Comparison of ENCODE assay signal across 26 cellular contexts in the genomic region with DNA sequence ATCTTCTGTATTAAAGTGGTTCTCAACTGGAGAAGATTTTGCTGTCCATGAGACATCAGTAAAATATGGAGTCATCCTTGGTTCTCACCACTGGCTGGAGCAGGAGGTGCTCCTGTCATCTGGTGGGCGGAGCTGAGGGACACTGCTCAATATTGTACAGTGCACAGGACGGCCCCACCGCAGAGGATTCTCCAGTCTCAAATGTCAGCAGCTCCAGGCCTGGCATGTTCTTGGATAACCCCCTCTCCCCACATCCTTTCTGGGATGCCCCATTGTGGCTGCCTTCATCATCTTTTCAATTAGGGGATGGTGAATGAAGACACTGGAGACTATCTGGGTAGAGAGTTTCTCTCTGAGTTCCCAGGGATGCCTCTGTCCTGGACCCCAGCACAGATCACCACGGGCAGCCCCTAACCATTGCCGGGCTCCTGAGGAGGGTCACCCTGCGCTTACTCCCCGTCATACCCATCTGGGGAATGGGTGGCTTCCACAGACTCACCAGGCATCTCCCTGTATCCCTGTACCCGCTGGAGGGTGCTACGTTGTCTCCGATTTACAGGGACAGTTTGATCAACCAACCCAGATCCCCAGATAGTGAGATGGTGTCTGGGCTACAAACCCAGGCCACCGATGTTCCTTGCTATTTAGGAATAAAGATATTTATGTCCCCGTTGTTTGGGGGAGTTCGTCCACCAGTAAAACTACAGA. TPM values are rescaled to one million over a fixed set of nuclear protein-coding genes. Genes with fewer than 3 reads are reported as not detected.
A peak's percentile ranks its signal among the peaks of the same experiment; 100 is the strongest.
DNase-seq lines count a peak whose midpoint lies in the region; ATAC-seq and TF ChIP-seq lines count a peak whose summit lies in the region.
"Had no signal": no experiment of that assay in that cellular context is flagged by ENCODE, and none has a peak within 500 bp of the region (broad histone marks: within the 10 kb centered on the region; RNA-seq: fewer than 3 reads in every experiment).

No MANE protein-coding gene starts in this region.

- peaks cover 11% of the 10 kb centered on the region for H3K36me3 Mint-ChIP-seq in CD4-positive, CD25-positive, alpha-beta regulatory T cell
- H3K36me3 Mint-ChIP-seq in activated T-helper 2 cell treated with anti-CD3 and anti-CD28 coated beads, Interferon-gamma antibody, Interleukin-2, Interleukin-4, amounts not matched to agents 10 μg/mL and 5 μg/mL and 100 μg/mL, durations not matched to agents 14 hours and 24 hours and 36 hours (ENCODE audit: low read depth): peaks cover 10% of the 10 kb centered on the region
- 0 out of 2 replicates have a peak, but pooled peaks cover 2% of the 10 kb centered on the region for H3K36me3 Mint-ChIP-seq in WTC11
- H3K36me3 Mint-ChIP-seq: stimulated activated effector memory CD8-positive, alpha-beta T cell treated with anti-CD3 and anti-CD28 coated beads, Interleukin-12 subunit alpha, Interleukin-12 subunit beta, amount 100 ng/mL, for 72 hours had no signal

- peaks cover 27 to 83% (median 52%) of the 10 kb centered on the region in 4 donors for H3K4me1 Mint-ChIP-seq in CD4-positive, CD25-positive, alpha-beta regulatory T cell
- H3K4me1 Mint-ChIP-seq in activated T-helper 2 cell treated with anti-CD3 and anti-CD28 coated beads, Interferon-gamma antibody, Interleukin-2, Interleukin-4, amounts not matched to agents 10 μg/mL and 5 μg/mL and 100 μg/mL, durations not matched to agents 14 hours and 24 hours and 36 hours (ENCODE audit: low read depth): peaks cover 37% of the 10 kb centered on the region
- H3K4me1 Mint-ChIP-seq in WTC11: no peaks in the 10 kb centered on the region
- H3K4me1 Mint-ChIP-seq: GM23338 had no signal

- H3K9me3 Mint-ChIP-seq in CD4-positive, CD25-positive, alpha-beta regulatory T cell: peaks cover 0 to 12% (median 6%) of the 10 kb centered on the region in 7 donors
- H3K9me3 Mint-ChIP-seq in activated T-helper 2 cell treated with anti-CD3 and anti-CD28 coated beads, Interferon-gamma antibody, Interleukin-2, Interleukin-4, amounts not matched to agents 10 μg/mL and 5 μg/mL and 100 μg/mL, durations not matched to agents 14 hours and 24 hours and 36 hours: peaks cover 10% of the 10 kb centered on the region
- peaks cover 12% of the 10 kb centered on the region for H3K9me3 Mint-ChIP-seq in WTC11

- TF ChIP-seq EP300 in sigmoid colon (IDR thresholded peaks at IDR 0.05) (no peak), ovary (IDR thresholded peaks at IDR 0.05) (no peak)

- POLR2A ChIA-PET in WTC11 (lab: Charles Lee): no interaction called here

- H3K4me1 ChIP-seq in CD4-positive, CD25-positive, alpha-beta regulatory T cell (ENCODE audit: control insufficient read depth, insufficient read depth, low read length, poor library complexity, severe bottlenecking): peaks cover 40% of the 10 kb centered on the region
- no peaks in the 10 kb centered on the region for H3K4me1 ChIP-seq in sigmoid colon
- H3K4me1 ChIP-seq in ovary (ENCODE audit: insufficient read depth): no peaks in the 10 kb centered on the region
- H3K4me1 ChIP-seq: thyroid gland had no signal

- ATAC-seq in CD4-positive, CD25-positive, alpha-beta regulatory T cell (ENCODE audit: low read depth in 2 of 2): no peak
- no peak for ATAC-seq in GM18861 (IDR thresholded peaks at IDR 0.05; ENCODE audit: unreplicated experiment)
- ATAC-seq in WTC11: no peak
- ATAC-seq: activated naive CD8-positive, alpha-beta T cell treated with anti-CD3 and anti-CD28 coated beads, Interleukin-2, amount 50 U/mL, for 24 hours; stimulated activated effector memory CD8-positive, alpha-beta T cell treated with anti-CD3 and anti-CD28 coated beads, Interleukin-12 subunit alpha, Interleukin-12 subunit beta, amount 100 ng/mL, for 72 hours had no signal

- no peak for TF ChIP-seq POLR2A in sigmoid colon (IDR thresholded peaks at IDR 0.05)
- TF ChIP-seq POLR2A in ovary (IDR thresholded peaks at IDR 0.05): no peak

- no peaks in the 10 kb centered on the region for H3K36me3 ChIP-seq in CD4-positive, CD25-positive, alpha-beta regulatory T cell (ENCODE audit: control insufficient read depth, insufficient read depth, low read length)
- H3K36me3 ChIP-seq in sigmoid colon (no peaks in the 10 kb centered on the region), ovary (no peaks in the 10 kb centered on the region)
- H3K36me3 ChIP-seq: thyroid gland had no signal

- 82 to 88% methylated on average over 13 of the region's 13 CpGs for WGBS in sigmoid colon, 2 donors
- 84 to 90% (median 87%) methylated on average over 13 of the region's 13 CpGs for WGBS in ovary, 3 donors

- H3K4me3 Mint-ChIP-seq in CD4-positive, CD25-positive, alpha-beta regulatory T cell: peak overlapping the region in 1 of 4 donors; percentile 35
- no peak overlapping the region for H3K4me3 Mint-ChIP-seq in activated T-helper 2 cell treated with anti-CD3 and anti-CD28 coated beads, Interferon-gamma antibody, Interleukin-2, Interleukin-4, amounts not matched to agents 10 μg/mL and 5 μg/mL and 100 μg/mL, durations not matched to agents 14 hours and 24 hours and 36 hours (ENCODE audit: low read depth)
- H3K4me3 Mint-ChIP-seq in WTC11: no peak overlapping the region
- H3K4me3 Mint-ChIP-seq: activated naive CD8-positive, alpha-beta T cell treated with anti-CD3 and anti-CD28 coated beads, Interleukin-2, amount 50 U/mL, for 24 hours; GM23338; stimulated activated effector memory CD8-positive, alpha-beta T cell treated with anti-CD3 and anti-CD28 coated beads, Interleukin-12 subunit alpha, Interleukin-12 subunit beta, amount 100 ng/mL, for 72 hours had no signal

- peak; percentile 14 for DNase-seq in activated CD4-positive, CD25-positive, alpha-beta regulatory T cell treated with anti-CD3 and anti-CD28 coated beads, Interleukin-2, amount 50 U/mL, for 72 hours
- DNase-seq in activated CD4-positive, CD25-positive, alpha-beta regulatory T cell (lab: John Stamatoyannopoulos, UW): no peak
- DNase-seq in CD4-positive, CD25-positive, alpha-beta regulatory T cell: no peak
- peak; percentile 7 for DNase-seq in activated T-helper 2 cell treated with anti-CD3 and anti-CD28 coated beads, Interferon-gamma antibody, Interleukin-2, Interleukin-4, amounts not matched to agents 10 μg/mL and 5 μg/mL and 100 μg/mL, durations not matched to agents 14 hours and 24 hours and 36 hours (ENCODE audit: low spot score)
- peak; percentile 14 for DNase-seq in sigmoid colon
- DNase-seq in WTC11 (ENCODE audit: low spot score): no peak
- DNase-seq in ovary: no peak
- DNase-seq: activated CD4-positive, alpha-beta T cell treated with anti-CD3 and anti-CD28 coated beads, Interleukin-2, amount 50 U/mL, for 4 hours; activated naive CD8-positive, alpha-beta T cell treated with anti-CD3 and anti-CD28 coated beads, Interleukin-2, amount 50 U/mL, for 24 hours; cerebellar nuclear complex; DMS153; glutamatergic neuron; IMR-90; kidney glomerular epithelial cell; NCI-H1048; NCI-H187 treated with DMSO at 0.1 percent for 48 hours; NCI-H748 treated with DMSO at 0.1 percent for 48 hours; thyroid gland had no signal

- TF ChIP-seq CTCF in sigmoid colon (IDR thresholded peaks at IDR 0.05) (no peak), WTC11 (IDR thresholded peaks at IDR 0.05) (no peak), ovary (IDR thresholded peaks at IDR 0.05) (no peak)

- intact Hi-C loops in activated T-helper 2 cell treated with anti-CD3 and anti-CD28 coated beads, Interferon-gamma antibody, Interleukin-2, Interleukin-4, amounts not matched to agents 10 μg/mL and 5 μg/mL and 100 μg/mL, durations not matched to agents 14 hours and 24 hours and 36 hours (cut with micrococcal nuclease): no loop called here
- intact Hi-C loops in sigmoid colon (cut with DNase I) (no loop called here), ovary (cut with DNase I) (no loop called here)

- H3K4me3 ChIP-seq in CD4-positive, CD25-positive, alpha-beta regulatory T cell (ENCODE audit: low read depth, low read length): no peak overlapping the region
- no peak overlapping the region for H3K4me3 ChIP-seq in sigmoid colon
- H3K4me3 ChIP-seq in ovary: no peak overlapping the region
- H3K4me3 ChIP-seq: GM23338, smooth muscle cell, thyroid gland had no signal

- CTCF ChIA-PET in WTC11 (lab: Charles Lee): no interaction called here

- H3K27ac ChIP-seq in CD4-positive, CD25-positive, alpha-beta regulatory T cell (ENCODE audit: insufficient read depth, low read length, poor library complexity, severe bottlenecking): no peak overlapping the region
- H3K27ac ChIP-seq in sigmoid colon (no peak overlapping the region), ovary (no peak overlapping the region)
- H3K27ac ChIP-seq: thyroid gland had no signal

- peaks cover 2 to 5% of the 10 kb centered on the region in 2 experiments for H3K9me3 ChIP-seq in CD4-positive, CD25-positive, alpha-beta regulatory T cell (ENCODE audit: control insufficient read depth in 2 of 2, low read length in 2 of 2)
- no peaks in the 10 kb centered on the region for H3K9me3 ChIP-seq in sigmoid colon
- no peaks in the 10 kb centered on the region for H3K9me3 ChIP-seq in ovary
- H3K9me3 ChIP-seq: thyroid gland had no signal

- H3K27ac Mint-ChIP-seq in CD4-positive, CD25-positive, alpha-beta regulatory T cell: peak overlapping the region in 2 of 3 donors; percentile 25 to 36
- H3K27ac Mint-ChIP-seq in activated T-helper 2 cell treated with anti-CD3 and anti-CD28 coated beads, Interferon-gamma antibody, Interleukin-2, Interleukin-4, amounts not matched to agents 10 μg/mL and 5 μg/mL and 100 μg/mL, durations not matched to agents 14 hours and 24 hours and 36 hours: no peak overlapping the region
- H3K27ac Mint-ChIP-seq in WTC11: no peak overlapping the region
- H3K27ac Mint-ChIP-seq: activated naive CD8-positive, alpha-beta T cell treated with anti-CD3 and anti-CD28 coated beads, Interleukin-2, amount 50 U/mL, for 24 hours; GM23338; stimulated activated effector memory CD8-positive, alpha-beta T cell treated with anti-CD3 and anti-CD28 coated beads, Interleukin-12 subunit alpha, Interleukin-12 subunit beta, amount 100 ng/mL, for 72 hours had no signal

- H3K27me3 ChIP-seq in CD4-positive, CD25-positive, alpha-beta regulatory T cell (ENCODE audit: control insufficient read depth, insufficient read depth, low read length): no peaks in the 10 kb centered on the region
- H3K27me3 ChIP-seq in sigmoid colon (no peaks in the 10 kb centered on the region), ovary (no peaks in the 10 kb centered on the region)
- H3K27me3 ChIP-seq: thyroid gland had no signal

- H3K27me3 Mint-ChIP-seq in CD4-positive, CD25-positive, alpha-beta regulatory T cell: peaks cover 5% of the 10 kb centered on the region
- peaks cover 6% of the 10 kb centered on the region for H3K27me3 Mint-ChIP-seq in activated T-helper 2 cell treated with anti-CD3 and anti-CD28 coated beads, Interferon-gamma antibody, Interleukin-2, Interleukin-4, amounts not matched to agents 10 μg/mL and 5 μg/mL and 100 μg/mL, durations not matched to agents 14 hours and 24 hours and 36 hours (ENCODE audit: low read depth)
- H3K27me3 Mint-ChIP-seq in WTC11 (ENCODE audit: low read depth): peaks cover 4% of the 10 kb centered on the region; the same call in 1 of the 2 replicates
- H3K27me3 Mint-ChIP-seq: activated naive CD8-positive, alpha-beta T cell treated with anti-CD3 and anti-CD28 coated beads, Interleukin-2, amount 50 U/mL, for 24 hours had no signal

RNA-seq across cellular contexts. Expression of gene P2RY8, which starts 21.9 kb away (rescaled TPM):
- total RNA-seq in CD4-positive, CD25-positive, alpha-beta regulatory T cell: 158 TPM
- 100 to 1,000 TPM; 189 to 222 (median 207) TPM for polyA plus RNA-seq in CD4-positive, CD25-positive, alpha-beta regulatory T cell
- total RNA-seq in activated T-helper 2 cell treated with anti-CD3 and anti-CD28 coated beads, Interferon-gamma antibody, Interleukin-2, Interleukin-4, amounts not matched to agents 10 μg/mL and 5 μg/mL and 100 μg/mL, durations not matched to agents 14 hours and 24 hours and 36 hours: 33.1 and 34.5 TPM in 2 replicates
- total RNA-seq in sigmoid colon: 1 to 10 TPM in 1 of 4 donors, under 1 TPM in 3; 0.28 to 1.8 (median 0.75) TPM
- 10 to 100 TPM in 1 of 3 donors, under 1 TPM in 1, not detected in 1; 0.92 to 15.0 TPM for polyA plus RNA-seq in sigmoid colon
- total RNA-seq in WTC11 (2021): 0.32 to 0.37 TPM (median 0.32 TPM) in 3 replicates
- 1 to 10 TPM in 3 of 7 donors, under 1 TPM in 4; 0.48 to 1.3 (median 0.99) TPM for total RNA-seq in ovary
- 1 to 10 TPM in 1 of 2 donors, under 1 TPM in 1; 0.54 to 1.4 TPM for polyA plus RNA-seq in ovary
- total RNA-seq: endothelial cell of umbilical vein, GM23338, IMR-90, RPMI7951, SK-MEL-5, smooth muscle cell had no signal
- polyA plus RNA-seq: endothelial cell of umbilical vein, IMR-90, smooth muscle cell had no signal

RNA-seq across cellular contexts. Expression of gene AKAP17A, which starts 32.5 kb away (rescaled TPM):
- 108 TPM for total RNA-seq in CD4-positive, CD25-positive, alpha-beta regulatory T cell
- polyA plus RNA-seq in CD4-positive, CD25-positive, alpha-beta regulatory T cell: 10 to 100 TPM; 11.0 to 14.8 (median 13.7) TPM
- total RNA-seq in activated T-helper 2 cell treated with anti-CD3 and anti-CD28 coated beads, Interferon-gamma antibody, Interleukin-2, Interleukin-4, amounts not matched to agents 10 μg/mL and 5 μg/mL and 100 μg/mL, durations not matched to agents 14 hours and 24 hours and 36 hours: 67.4 and 67.6 TPM in 2 replicates
- total RNA-seq in sigmoid colon (10 to 100 TPM; 22.1 to 45.1 (median 26.4) TPM), WTC11 (2021) (44.5 to 68.1 TPM (median 45.5 TPM) in 3 replicates), ovary (10 to 100 TPM; 51.7 to 76.7 (median 63.3) TPM)
- polyA plus RNA-seq in sigmoid colon (10 to 100 TPM in 2 of 3 donors, 1 to 10 TPM in 1; 8.4 to 42.4 (median 15.3) TPM), ovary (10 to 100 TPM; 15.4 to 78.1 TPM)

RNA-seq across cellular contexts. Expression of gene ASMT, which starts 55.9 kb away (rescaled TPM):
- not detected for total RNA-seq in CD4-positive, CD25-positive, alpha-beta regulatory T cell
- under 1 TPM in 3 of 4 donors, not detected in 1; 0.19 to 1.00 (median 0.91) TPM for polyA plus RNA-seq in CD4-positive, CD25-positive, alpha-beta regulatory T cell
- total RNA-seq in activated T-helper 2 cell treated with anti-CD3 and anti-CD28 coated beads, Interferon-gamma antibody, Interleukin-2, Interleukin-4, amounts not matched to agents 10 μg/mL and 5 μg/mL and 100 μg/mL, durations not matched to agents 14 hours and 24 hours and 36 hours: not detected in 2 replicates
- total RNA-seq in sigmoid colon (not detected), WTC11 (2021) (0.32 to 0.87 TPM (median 0.33 TPM) in 3 replicates), ovary (under 1 TPM in 4 of 7 donors, not detected in 3; 0.35 to 0.50 (median 0.39) TPM)
- polyA plus RNA-seq in sigmoid colon (under 1 TPM in 1 of 3 donors, not detected in 2; 0.22 TPM), ovary (under 1 TPM in 1 of 2 donors, not detected in 1; 0.23 TPM)
- total RNA-seq: endothelial cell of umbilical vein, IMR-90, lung microvascular endothelial cell, RPMI7951, smooth muscle cell, thyroid gland had no signal
- polyA plus RNA-seq: endothelial cell of umbilical vein, IMR-90 had no signal

Comparison
In these comparisons a context has a peak if more than half of its experiments do, and no peak if none do; other contexts are left out.
1. DNase-seq: peak in activated CD4-positive, CD25-positive, alpha-beta regulatory T cell treated with anti-CD3 and anti-CD28 coated beads, Interleukin-2, amount 50 U/mL, for 72 hours (single experiment), activated T-helper 2 cell treated with anti-CD3 and anti-CD28 coated beads, Interferon-gamma antibody, Interleukin-2, Interleukin-4, amounts not matched to agents 10 μg/mL and 5 μg/mL and 100 μg/mL, durations not matched to agents 14 hours and 24 hours and 36 hours (single experiment) and sigmoid colon (single experiment); none in activated CD4-positive, CD25-positive, alpha-beta regulatory T cell (0 of 4), CD4-positive, CD25-positive, alpha-beta regulatory T cell (0 of 3), WTC11 (single experiment) and ovary (0 of 5).
2. H3K27ac Mint-ChIP-seq: peak in CD4-positive, CD25-positive, alpha-beta regulatory T cell (2 of 3); none in activated T-helper 2 cell treated with anti-CD3 and anti-CD28 coated beads, Interferon-gamma antibody, Interleukin-2, Interleukin-4, amounts not matched to agents 10 μg/mL and 5 μg/mL and 100 μg/mL, durations not matched to agents 14 hours and 24 hours and 36 hours (single experiment) and WTC11 (single experiment).
3. RNA of gene P2RY8, which starts 21.9 kb away (total RNA-seq): 158 TPM in CD4-positive, CD25-positive, alpha-beta regulatory T cell (single experiment) and 33.1 to 34.5 TPM in activated T-helper 2 cell treated with anti-CD3 and anti-CD28 coated beads, Interferon-gamma antibody, Interleukin-2, Interleukin-4, amounts not matched to agents 10 μg/mL and 5 μg/mL and 100 μg/mL, durations not matched to agents 14 hours and 24 hours and 36 hours; 0.48 to 1.3 TPM in ovary, 0.28 to 1.8 TPM in sigmoid colon and 0.32 to 0.37 TPM in WTC11; every median in the first group is over 10 times any median in the second.